ENCODE assay signal across 12 cellular contexts in genomic region chr4:98568896-98569663, GRCh38.
DNase-seq lines count a peak whose midpoint lies in the region; ATAC-seq, FAIRE-seq and TF ChIP-seq lines count a peak whose summit lies in the region.
"Had no signal": no experiment of that assay in that cellular context is flagged by ENCODE, and none has a peak within 500 bp of the region (broad histone marks: within the 10 kb centered on the region; RNA-seq: fewer than 3 reads in every experiment).

No MANE protein-coding gene starts in this region.

- H3K27me3 ChIP-seq in adipocyte (replicated peaks; ENCODE audit: control insufficient read depth, insufficient read depth, low read length) (no peaks in the 10 kb centered on the region), skeletal muscle satellite cell (ENCODE audit: control insufficient read depth, insufficient read depth, low read length) (no peaks in the 10 kb centered on the region)

- peaks cover 28% of the 10 kb centered on the region for H3K36me3 Mint-ChIP-seq in HFFc6 (ENCODE audit: low read depth)

- TF ChIP-seq CTCF in HFFc6 (IDR thresholded peaks at IDR 0.05) (no peak), foreskin fibroblast (IDR thresholded peaks at IDR 0.05; ENCODE audit: low read depth, low read length) (no peak)

- FAIRE-seq in GM19239 (lab: Jason Lieb, UNC): no peak
- FAIRE-seq: RCC 7860 had no signal

- H3K4me2 ChIP-seq in skeletal muscle satellite cell (ENCODE audit: low read length): peak overlapping the region; percentile 9

- H3K27ac Mint-ChIP-seq in HFFc6: peak overlapping the region; percentile 64
- H3K27ac Mint-ChIP-seq: stimulated activated naive B cell treated with anti-CD40 and anti-IgM and Interleukin-4, amounts not matched to agents 10 μg/mL and 1 μg/mL and 100 μg/mL, for 72 hours had no signal

- H3K4me3 ChIP-seq in adipocyte (ENCODE audit: low read length): no peak overlapping the region
- no peak overlapping the region for H3K4me3 ChIP-seq in foreskin fibroblast (ENCODE audit: low read depth in 1 of 2, low read length in 2 of 2)
- no peak overlapping the region for H3K4me3 ChIP-seq in skeletal muscle satellite cell (ENCODE audit: low read length)

- peaks cover 4% of the 10 kb centered on the region; the same call in 1 of the 2 replicates for H3K27me3 Mint-ChIP-seq in HFFc6 (ENCODE audit: insufficient read depth)
- H3K27me3 Mint-ChIP-seq: stimulated activated naive B cell treated with anti-CD40 and anti-IgM and Interleukin-4, amounts not matched to agents 10 μg/mL and 1 μg/mL and 100 μg/mL, for 72 hours had no signal

- DNase-seq in HFFc6 (no peak), adipocyte (ENCODE audit: low read depth) (peak; percentile 77), foreskin fibroblast (peak; percentile 72 to 75), GM19239 (ENCODE audit: insufficient read length, low spot score) (no peak)
- DNase-seq: aorta; islet precursor cell; MV-4-11; stimulated activated naive B cell treated with anti-CD40 and anti-IgM and Interleukin-4, amounts not matched to agents 10 μg/mL and 1 μg/mL and 100 μg/mL, for 72 hours had no signal

- peak overlapping the region; percentile 19 for H3K4me3 Mint-ChIP-seq in HFFc6
- H3K4me3 Mint-ChIP-seq: stimulated activated naive B cell treated with anti-CD40 and anti-IgM and Interleukin-4, amounts not matched to agents 10 μg/mL and 1 μg/mL and 100 μg/mL, for 72 hours had no signal

- H3K9me3 Mint-ChIP-seq in HFFc6: no peaks in the 10 kb centered on the region
- H3K9me3 Mint-ChIP-seq: stimulated activated naive B cell treated with anti-CD40 and anti-IgM and Interleukin-4, amounts not matched to agents 10 μg/mL and 1 μg/mL and 100 μg/mL, for 72 hours had no signal

- H3K9me3 ChIP-seq in adipocyte (ENCODE audit: control insufficient read depth, low read length) (no peaks in the 10 kb centered on the region), skeletal muscle satellite cell (replicated peaks; ENCODE audit: low read length) (no peaks in the 10 kb centered on the region)

- peaks cover 62% of the 10 kb centered on the region for H3K4me1 Mint-ChIP-seq in HFFc6 (ENCODE audit: low read depth)

- H3K4me1 ChIP-seq in adipocyte (ENCODE audit: control insufficient read depth, insufficient read depth, low read length) (peaks cover 21% of the 10 kb centered on the region), skeletal muscle satellite cell (ENCODE audit: control insufficient read depth, insufficient read depth, low read length) (peaks cover 34% of the 10 kb centered on the region)

- H3K9ac ChIP-seq in adipocyte (ENCODE audit: low read length) (no peak overlapping the region), skeletal muscle satellite cell (ENCODE audit: low read depth, low read length) (no peak overlapping the region)

- no peaks in the 10 kb centered on the region for H3K36me3 ChIP-seq in adipocyte (ENCODE audit: control insufficient read depth, insufficient read depth, low read length, severe bottlenecking)
- peaks cover 8% of the 10 kb centered on the region for H3K36me3 ChIP-seq in skeletal muscle satellite cell (ENCODE audit: insufficient read depth, low read length)

- ATAC-seq in GM18868 (IDR thresholded peaks at IDR 0.05; ENCODE audit: unreplicated experiment) (no peak), HG03135 (IDR thresholded peaks at IDR 0.05; ENCODE audit: unreplicated experiment) (no peak)
- ATAC-seq: stimulated activated naive B cell treated with anti-CD40 and anti-IgM and Interleukin-4, amounts not matched to agents 10 μg/mL and 1 μg/mL and 100 μg/mL, for 72 hours had no signal

Comparison
In these comparisons a context has a peak if more than half of its experiments do, and no peak if none do; other contexts are left out.
1. DNase-seq: peak in adipocyte (single experiment) and foreskin fibroblast (2 of 2); none in HFFc6 (single experiment) and GM19239 (single experiment).